ENCODE assay signal across 8 cellular contexts in genomic region chr17:6070280-6070894, GRCh38. TPM values are rescaled to one million over a fixed set of nuclear protein-coding genes. Genes with fewer than 3 reads are reported as not detected.
DNase-seq lines count a peak whose midpoint lies in the region; ATAC-seq and TF ChIP-seq lines count a peak whose summit lies in the region.

Gene WSCD1 (plus strand): TSS chr17:6070379. CDS start chr17:6080659, 10,280 bp downstream.

- H3K27ac ChIP-seq in 22Rv1 (no peak within 1 kb of the TSS), GM23338 (ENCODE audit: low read depth) (no peak within 1 kb of the TSS), skeletal muscle tissue (ENCODE audit: low read depth, low read length) (no peak within 1 kb of the TSS)

- no peaks in the 10 kb centered on the region; the same call in 1 of the 2 replicates for H4K20me1 ChIP-seq in GM23338 (replicated peaks; ENCODE audit: insufficient read depth)

- H3K4me2 ChIP-seq in GM23338: peak within 1 kb of the TSS; percentile 95

- DNase-seq in GM23338 (ENCODE audit: low spot score) (peak; percentile 60), astrocyte of the hippocampus (ENCODE audit: low read depth, low spot score) (peak; percentile 69), iPS-NIHi7 (ENCODE audit: extremely low spot score) (peak; percentile 83)

- H3K36me3 ChIP-seq in GM23338 (ENCODE audit: insufficient read depth): no peaks in the 10 kb centered on the region
- peaks cover 0 to 2% (median 0%) of the 10 kb centered on the region in 3 donors for H3K36me3 ChIP-seq in skeletal muscle tissue (ENCODE audit: control insufficient read depth in 3 of 3, insufficient read depth in 3 of 3, low read length in 3 of 3)

- H3K9me2 ChIP-seq in GM23338 (ENCODE audit: insufficient read depth): no peaks in the 10 kb centered on the region

- no peaks in the 10 kb centered on the region for H3K9me3 ChIP-seq in skeletal muscle tissue (ENCODE audit: control insufficient read depth in 3 of 3, low read length in 3 of 3)

- ATAC-seq in GM23338 (peak; percentile 21), GM21576 (IDR thresholded peaks at IDR 0.05; ENCODE audit: unreplicated experiment) (no peak), HG02763 (IDR thresholded peaks at IDR 0.05; ENCODE audit: unreplicated experiment) (no peak), HG02610 (IDR thresholded peaks at IDR 0.05; ENCODE audit: unreplicated experiment) (no peak)

- H3K4me1 Mint-ChIP-seq in GM23338: peaks cover 29% of the 10 kb centered on the region

- H3K27me3 ChIP-seq in GM23338 (ENCODE audit: insufficient read depth): peaks cover 26% of the 10 kb centered on the region
- peaks cover 11 to 17% (median 15%) of the 10 kb centered on the region in 3 donors for H3K27me3 ChIP-seq in skeletal muscle tissue (ENCODE audit: control insufficient read depth in 3 of 3, insufficient read depth in 3 of 3, low read length in 3 of 3)

- H3K27ac Mint-ChIP-seq in GM23338: no peak within 1 kb of the TSS

- H3K4me3 ChIP-seq in GM23338 (peak within 1 kb of the TSS; percentile 86), skeletal muscle tissue (ENCODE audit: low read length in 3 of 3) (peak within 1 kb of the TSS; percentile 74 to 82 (median 75))

- no peaks in the 10 kb centered on the region; the same call in 2 of the 3 replicates for H3K36me3 Mint-ChIP-seq in GM23338 (ENCODE audit: low read depth)

- H3K4me1 ChIP-seq in GM23338 (ENCODE audit: insufficient read depth) (no peaks in the 10 kb centered on the region; the same call in 1 of the 2 replicates), skeletal muscle tissue (ENCODE audit: control insufficient read depth in 3 of 3, insufficient read depth in 3 of 3, low read length in 3 of 3) (peaks cover 33 to 45% (median 43%) of the 10 kb centered on the region in 3 donors)

- H3K4me3 Mint-ChIP-seq in GM23338: peak within 1 kb of the TSS; percentile 86

- TF ChIP-seq CTCF in 22Rv1 (IDR thresholded peaks at IDR 0.05) (0 out of 2 replicates have a peak, but pooled peaks have one; percentile 21), GM23338 (conservative IDR thresholded peaks at IDR 0.05; ENCODE audit: low read depth in 2 of 2) (no peak)

- peak within 1 kb of the TSS; percentile 53 to 82 (median 65) for H3K9ac ChIP-seq in skeletal muscle tissue (ENCODE audit: low read depth in 1 of 3, low read length in 3 of 3)

- peaks cover 20% of the 10 kb centered on the region; the same call in 1 of the 2 replicates for H3K79me2 ChIP-seq in GM23338 (replicated peaks; ENCODE audit: insufficient read depth)

- H3F3A ChIP-seq in GM23338 (replicated peaks; ENCODE audit: low read depth): no peaks in the 10 kb centered on the region

- H2AFZ ChIP-seq in GM23338: peak within 1 kb of the TSS; percentile 91; the same call in 1 of the 2 replicates

- peaks cover 2% of the 10 kb centered on the region; the same call in 2 of the 3 replicates for H3K9me3 Mint-ChIP-seq in GM23338

- peaks cover 22% of the 10 kb centered on the region for H3K27me3 Mint-ChIP-seq in GM23338 (ENCODE audit: insufficient read depth, low read depth, poor library complexity)

TF ChIP-seq in GM23338, 12 proteins besides CTCF, POLR2A, EP300 and RAD21 (continues in another document):
- TF ChIP-seq NANOG (IDR thresholded peaks at IDR 0.05; ENCODE audit: borderline replicate concordance): no peak
- no peak for TF ChIP-seq CREB1 (CRISPR knock-in tag; IDR thresholded peaks at IDR 0.05; ENCODE audit: low read depth)
- TF ChIP-seq, protein P1, sequence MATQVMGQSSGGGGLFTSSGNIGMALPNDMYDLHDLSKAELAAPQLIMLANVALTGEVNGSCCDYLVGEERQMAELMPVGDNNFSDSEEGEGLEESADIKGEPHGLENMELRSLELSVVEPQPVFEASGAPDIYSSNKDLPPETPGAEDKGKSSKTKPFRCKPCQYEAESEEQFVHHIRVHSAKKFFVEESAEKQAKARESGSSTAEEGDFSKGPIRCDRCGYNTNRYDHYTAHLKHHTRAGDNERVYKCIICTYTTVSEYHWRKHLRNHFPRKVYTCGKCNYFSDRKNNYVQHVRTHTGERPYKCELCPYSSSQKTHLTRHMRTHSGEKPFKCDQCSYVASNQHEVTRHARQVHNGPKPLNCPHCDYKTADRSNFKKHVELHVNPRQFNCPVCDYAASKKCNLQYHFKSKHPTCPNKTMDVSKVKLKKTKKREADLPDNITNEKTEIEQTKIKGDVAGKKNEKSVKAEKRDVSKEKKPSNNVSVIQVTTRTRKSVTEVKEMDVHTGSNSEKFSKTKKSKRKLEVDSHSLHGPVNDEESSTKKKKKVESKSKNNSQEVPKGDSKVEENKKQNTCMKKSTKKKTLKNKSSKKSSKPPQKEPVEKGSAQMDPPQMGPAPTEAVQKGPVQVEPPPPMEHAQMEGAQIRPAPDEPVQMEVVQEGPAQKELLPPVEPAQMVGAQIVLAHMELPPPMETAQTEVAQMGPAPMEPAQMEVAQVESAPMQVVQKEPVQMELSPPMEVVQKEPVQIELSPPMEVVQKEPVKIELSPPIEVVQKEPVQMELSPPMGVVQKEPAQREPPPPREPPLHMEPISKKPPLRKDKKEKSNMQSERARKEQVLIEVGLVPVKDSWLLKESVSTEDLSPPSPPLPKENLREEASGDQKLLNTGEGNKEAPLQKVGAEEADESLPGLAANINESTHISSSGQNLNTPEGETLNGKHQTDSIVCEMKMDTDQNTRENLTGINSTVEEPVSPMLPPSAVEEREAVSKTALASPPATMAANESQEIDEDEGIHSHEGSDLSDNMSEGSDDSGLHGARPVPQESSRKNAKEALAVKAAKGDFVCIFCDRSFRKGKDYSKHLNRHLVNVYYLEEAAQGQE (IDR thresholded peaks at IDR 0.05; ENCODE audit: unreplicated experiment): no peak
- TF ChIP-seq ZNF331 (CRISPR knock-in tag; IDR thresholded peaks at IDR 0.05; ENCODE audit: low read depth): no peak
- TF ChIP-seq, protein P2, sequence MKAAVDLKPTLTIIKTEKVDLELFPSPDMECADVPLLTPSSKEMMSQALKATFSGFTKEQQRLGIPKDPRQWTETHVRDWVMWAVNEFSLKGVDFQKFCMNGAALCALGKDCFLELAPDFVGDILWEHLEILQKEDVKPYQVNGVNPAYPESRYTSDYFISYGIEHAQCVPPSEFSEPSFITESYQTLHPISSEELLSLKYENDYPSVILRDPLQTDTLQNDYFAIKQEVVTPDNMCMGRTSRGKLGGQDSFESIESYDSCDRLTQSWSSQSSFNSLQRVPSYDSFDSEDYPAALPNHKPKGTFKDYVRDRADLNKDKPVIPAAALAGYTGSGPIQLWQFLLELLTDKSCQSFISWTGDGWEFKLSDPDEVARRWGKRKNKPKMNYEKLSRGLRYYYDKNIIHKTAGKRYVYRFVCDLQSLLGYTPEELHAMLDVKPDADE (IDR thresholded peaks at IDR 0.05): no peak
- TF ChIP-seq EZH2phosphoT487 (IDR thresholded peaks at IDR 0.05; ENCODE audit: unreplicated experiment): no peak
- no peak for TF ChIP-seq POLR2AphosphoS5 (IDR thresholded peaks at IDR 0.05; ENCODE audit: low read depth)
- no peak for TF ChIP-seq ZNF114 (CRISPR knock-in tag; IDR thresholded peaks at IDR 0.05)

RNA-seq across cellular contexts. Expression of gene WSCD1, which starts in this region (rescaled TPM):
- total RNA-seq in GM23338 (2014; rRNA removed; shearing (Covaris generic)): 35.8 and 38.9 TPM in 2 replicates
- polyA plus RNA-seq in GM23338 (2016; fragmentation: Nextera tagmentation; extraction: Ambion mirVana): 6.1 and 6.8 TPM in 2 replicates
- total RNA-seq in skeletal muscle tissue: 33.4 TPM
